In the genomic region with DNA sequence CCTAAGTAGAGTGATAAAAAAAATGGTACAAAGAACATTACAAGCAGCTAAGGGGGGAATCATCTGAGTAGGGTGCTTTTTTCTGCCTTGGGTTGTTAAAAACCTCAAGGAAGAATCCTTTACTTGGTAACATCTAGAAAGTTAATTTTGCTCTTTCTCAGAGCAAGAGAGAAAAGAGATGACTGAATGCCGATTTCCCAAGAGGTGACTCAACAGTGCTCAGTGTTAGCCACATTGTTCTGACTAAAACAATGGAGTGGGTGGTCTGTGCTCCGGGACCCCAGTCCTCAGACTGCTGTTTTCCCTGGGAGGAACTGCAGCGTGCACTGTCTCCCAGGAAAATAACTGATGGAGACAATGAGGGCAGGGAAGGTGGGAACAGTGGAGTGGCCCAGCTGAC, we compare ENCODE assay signal across 20 cellular contexts. TPM values are rescaled to one million over a fixed set of nuclear protein-coding genes. Genes with fewer than 3 reads are reported as not detected.
DNase-seq lines count a peak whose midpoint lies in the region; ATAC-seq, FAIRE-seq and TF ChIP-seq lines count a peak whose summit lies in the region.
"Had no signal": no experiment of that assay in that cellular context is flagged by ENCODE, and none has a peak within 500 bp of the region (broad histone marks: within the 10 kb centered on the region; RNA-seq: fewer than 3 reads in every experiment).

No MANE protein-coding gene starts in this region.

- H3K27ac ChIP-seq in K562 (ENCODE audit: extremely low read depth, low read depth, low read length), result no peak overlapping the region
- H3K27ac ChIP-seq: Peyer's patch had no signal

- H3K4me3 Mint-ChIP-seq in activated CD4-positive, alpha-beta T cell treated with anti-CD3 and anti-CD28 coated beads for 36 hours, result no peak overlapping the region
- H3K4me3 Mint-ChIP-seq in CD14-positive monocyte, result no peak overlapping the region
- H3K4me3 Mint-ChIP-seq: CD4-positive, alpha-beta memory T cell had no signal

- TF ChIP-seq POLR2A in K562 (conservative IDR thresholded peaks at IDR 0.05), result no peak

- peaks cover 26 to 41% of the 10 kb centered on the region in 2 experiments; a peak in 4 of 5 replicates for H3K4me1 ChIP-seq in K562 (replicated peaks in 1 of 2; ENCODE audit: control insufficient read depth in 2 of 2, insufficient read depth in 2 of 2, low read length in 2 of 2)
- H3K4me1 ChIP-seq: BE2C, Peyer's patch had no signal

- no peaks in the 10 kb centered on the region for H3K9me1 ChIP-seq in K562 (ENCODE audit: control insufficient read depth, insufficient read depth, low read length)

- TF ChIP-seq EP300 in K562 (IDR thresholded peaks at IDR 0.05; ENCODE audit: low read length), result no peak

- no peak overlapping the region for H3K4me2 ChIP-seq in K562 (ENCODE audit: insufficient read depth, low read length)

- peak; percentile 50 for ATAC-seq in activated CD4-positive, alpha-beta T cell treated with anti-CD3 and anti-CD28 coated beads for 36 hours
- ATAC-seq in K562, result no peak

- H3K9me3 Mint-ChIP-seq in activated CD4-positive, alpha-beta T cell treated with anti-CD3 and anti-CD28 coated beads for 36 hours (ENCODE audit: low read depth), result no peaks in the 10 kb centered on the region
- peaks cover 0 to 4% (median 0%) of the 10 kb centered on the region in 7 donors for H3K9me3 Mint-ChIP-seq in CD14-positive monocyte

- TF ChIP-seq RAD21 in K562 (CRISPR knock-in tag; conservative IDR thresholded peaks at IDR 0.05 in 1 of 2, IDR thresholded peaks at IDR 0.05 in 1 of 2), result no peak

- H3K27me3 Mint-ChIP-seq in activated CD4-positive, alpha-beta T cell treated with anti-CD3 and anti-CD28 coated beads for 36 hours, result no peaks in the 10 kb centered on the region
- H3K27me3 Mint-ChIP-seq in CD14-positive monocyte (ENCODE audit: low read depth in 3 of 3), result peaks cover 0 to 5% (median 4%) of the 10 kb centered on the region in 3 donors
- H3K27me3 Mint-ChIP-seq: CD4-positive, alpha-beta memory T cell had no signal

- H4K20me1 ChIP-seq in K562 (replicated peaks; ENCODE audit: control insufficient read depth, insufficient read depth, low read length), result no peaks in the 10 kb centered on the region

- no peaks in the 10 kb centered on the region for H3K9me3 ChIP-seq in K562 (replicated peaks; ENCODE audit: control insufficient read depth, insufficient read depth, low read depth, low read length)
- H3K9me3 ChIP-seq: BE2C, Peyer's patch had no signal

- POLR2A ChIA-PET in activated CD4-positive, alpha-beta T cell treated with anti-CD3 and anti-CD28 coated beads for 36 hours (lab: Charles Lee), result interaction anchor here (0.7 to 1.3 kb wide), 2 partner anchors 80 to 87 kb away, joined by 3 to 10 read pairs; no protein-coding TSS in a partner anchor
- POLR2A ChIA-PET in K562 (lab: Yijun Ruan, JAX), result no interaction called here

- DNase-seq in activated CD4-positive, alpha-beta T cell treated with anti-CD3 and anti-CD28 coated beads for 36 hours, result no peak
- no peak for DNase-seq in activated CD4-positive, alpha-beta T cell treated with anti-CD3 and anti-CD28 coated beads, Interleukin-2, amount 50 U/mL, for 4 hours
- DNase-seq in stimulated activated CD4-positive, alpha-beta T cell treated with anti-CD3 and anti-CD28 coated beads, Interleukin-15, amount 100 ng/mL, for 24 hours, result peak; percentile 17
- no peak for DNase-seq in stimulated activated CD4-positive, alpha-beta T cell treated with anti-CD3 and anti-CD28 coated beads, Interleukin-2, amount 100 ng/mL, for 48 hours
- no peak for DNase-seq in K562 (ENCODE audit: extremely low read depth in 1 of 4, low spot score in 3 of 4)
- peak; percentile 50 for DNase-seq in stimulated activated CD8-positive, alpha-beta memory T cell treated with anti-CD3 and anti-CD28 coated beads, Interleukin-4, amount 100 ng/mL, for 48 hours
- no peak for DNase-seq in CD14-positive monocyte (ENCODE audit: low spot score)
- DNase-seq in iPS-NIHi7 (ENCODE audit: extremely low spot score), result no peak
- DNase-seq: 8988T; BE2C; CD4-positive, alpha-beta memory T cell; HCEC 1CT; IMR-90; NCI-H1105; NCI-H1694; NCI-H2107; NCI-H226; NCI-H524 treated with DMSO at 0.1 percent for 48 hours; Peyer's patch had no signal

- H3K36me3 ChIP-seq in K562 (ENCODE audit: control insufficient read depth, insufficient read depth, low read length), result no peaks in the 10 kb centered on the region
- H3K36me3 ChIP-seq: BE2C, Peyer's patch had no signal

- no peak for FAIRE-seq in K562 (lab: Jason Lieb, UNC)

- no peak overlapping the region for H3K4me3 ChIP-seq in K562
- H3K4me3 ChIP-seq: Peyer's patch had no signal

- intact Hi-C loops in activated CD4-positive, alpha-beta T cell treated with anti-CD3 and anti-CD28 coated beads for 36 hours (cut with DNase I, micrococcal nuclease), result no loop called here
- intact Hi-C loops in K562 (cut with micrococcal nuclease), result no loop called here
- intact Hi-C loops in CD14-positive monocyte (cut with micrococcal nuclease), result no loop called here

- no TSS peak for BruUV-seq in K562 (replicated peaks; lab: Mats Ljungman, UMichigan)

- in situ Hi-C loops in K562 (cut with MboI), result no loop called here

- peak overlapping the region in 1 of 2 experiments; percentile 50; a peak in 1 of 4 replicates for H3K9ac ChIP-seq in K562 (ENCODE audit: insufficient read depth in 1 of 2, low read depth in 2 of 2, low read length in 2 of 2)

- CTCF ChIA-PET in activated CD4-positive, alpha-beta T cell treated with anti-CD3 and anti-CD28 coated beads for 36 hours (lab: Charles Lee), result interaction anchor here (0.6 to 1.5 kb wide), 5 partner anchors 42 to 95 kb away, joined by 3 read pairs; a partner anchor contains a TSS
- CTCF ChIA-PET in K562 (lab: Yijun Ruan, JAX; ENCODE audit: low intra/inter-chr PET ratio), result no interaction called here

- H3K27me3 ChIP-seq in K562 (ENCODE audit: control insufficient read depth in 2 of 2, insufficient read depth in 2 of 2, low read length in 2 of 2), result no peaks in the 10 kb centered on the region
- H3K27me3 ChIP-seq: Peyer's patch had no signal

- TF ChIP-seq CTCF in K562 (IDR thresholded peaks at IDR 0.05 in 2 of 3, conservative IDR thresholded peaks at IDR 0.05 in 1 of 3; ENCODE audit: insufficient read depth in 2 of 3, low read depth in 1 of 3, low read length in 3 of 3), result no peak
- no peak for TF ChIP-seq CTCF in CD14-positive monocyte (IDR thresholded peaks at IDR 0.05)

- WGBS in K562 (ENCODE audit: insufficient coverage, low coverage, missing lambda C conversion rate), result 63% methylated on average over 3 of the region's 3 CpGs

- peaks cover 50% of the 10 kb centered on the region for H3K4me1 Mint-ChIP-seq in activated CD4-positive, alpha-beta T cell treated with anti-CD3 and anti-CD28 coated beads for 36 hours
- H3K4me1 Mint-ChIP-seq in CD14-positive monocyte, result no peaks in the 10 kb centered on the region

- H3K36me3 Mint-ChIP-seq in activated CD4-positive, alpha-beta T cell treated with anti-CD3 and anti-CD28 coated beads for 36 hours (ENCODE audit: low read depth), result peaks cover 4% of the 10 kb centered on the region
- H3K36me3 Mint-ChIP-seq in CD14-positive monocyte, result no peaks in the 10 kb centered on the region
- H3K36me3 Mint-ChIP-seq: CD4-positive, alpha-beta memory T cell had no signal

- H3K79me2 ChIP-seq in K562 (ENCODE audit: control insufficient read depth, insufficient read depth, low read length), result no peaks in the 10 kb centered on the region

- H3K27ac Mint-ChIP-seq in activated CD4-positive, alpha-beta T cell treated with anti-CD3 and anti-CD28 coated beads for 36 hours, result peak overlapping the region; percentile 70
- no peak overlapping the region for H3K27ac Mint-ChIP-seq in CD14-positive monocyte

- peak overlapping the region; percentile 69; the same call in 1 of the 2 replicates for H2AFZ ChIP-seq in K562 (ENCODE audit: low read depth, low read length)

TF ChIP-seq in K562, 482 proteins besides CTCF, POLR2A, EP300 and RAD21 (continues in another document):
- TF ChIP-seq GABPA (tag; conservative IDR thresholded peaks at IDR 0.05; ENCODE audit: low read depth) (no peak), HSF4 (CRISPR knock-in tag; IDR thresholded peaks at IDR 0.05; ENCODE audit: borderline replicate concordance) (no peak), CCNT2 (IDR thresholded peaks at IDR 0.05; ENCODE audit: borderline replicate concordance, extremely low read depth, insufficient read length, low read depth, low read length) (no peak), ZNF696 (CRISPR knock-in tag; conservative IDR thresholded peaks at IDR 0.05) (no peak), ZNF699 (CRISPR knock-in tag; IDR thresholded peaks at IDR 0.05; ENCODE audit: insufficient replicate concordance) (no peak), FOXP1 (CRISPR knock-in tag; IDR thresholded peaks at IDR 0.05) (no peak)
- TF ChIP-seq, protein P1, sequence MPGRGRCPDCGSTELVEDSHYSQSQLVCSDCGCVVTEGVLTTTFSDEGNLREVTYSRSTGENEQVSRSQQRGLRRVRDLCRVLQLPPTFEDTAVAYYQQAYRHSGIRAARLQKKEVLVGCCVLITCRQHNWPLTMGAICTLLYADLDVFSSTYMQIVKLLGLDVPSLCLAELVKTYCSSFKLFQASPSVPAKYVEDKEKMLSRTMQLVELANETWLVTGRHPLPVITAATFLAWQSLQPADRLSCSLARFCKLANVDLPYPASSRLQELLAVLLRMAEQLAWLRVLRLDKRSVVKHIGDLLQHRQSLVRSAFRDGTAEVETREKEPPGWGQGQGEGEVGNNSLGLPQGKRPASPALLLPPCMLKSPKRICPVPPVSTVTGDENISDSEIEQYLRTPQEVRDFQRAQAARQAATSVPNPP (IDR thresholded peaks at IDR 0.05; ENCODE audit: borderline replicate concordance, insufficient read depth, insufficient read length), result no peak

RNA-seq across cellular contexts. Expression of a gene that starts 41.1 kb away (rescaled TPM):
- total RNA-seq in activated CD4-positive, alpha-beta T cell treated with anti-CD3 and anti-CD28 coated beads for 36 hours, result 100 to 1,000 TPM; 102 to 120 TPM
- total RNA-seq in K562 (2011; cell fraction: chromatin; rRNA removed; ENCODE audit: low replicate concordance), result 0.49 and 1.2 TPM in 2 replicates
- total RNA-seq in K562 (2011; cell fraction: nucleolus; rRNA removed), result 0.33 and 0.39 TPM in 2 replicates
- 0.88 and 0.92 TPM in 2 replicates for total RNA-seq in K562 (2011; cell fraction: nucleoplasm; rRNA removed)
- 0.23 and 0.49 TPM in 2 replicates for total RNA-seq in K562 (2014; rRNA removed)
- 0.44 and 0.54 TPM in 2 replicates for total RNA-seq in K562 (2014; rRNA removed; fragmentation: Illumina TruSeq; extraction: Trizol)
- 0.26 and 0.33 TPM in 2 replicates for total RNA-seq in K562 (2015; rRNA removed; fragmentation: Illumina TruSeq; extraction: Trizol)
- total RNA-seq in K562 (2021), result 0.31 and 0.51 TPM in 2 replicates
- 0.12 and 0.38 TPM in 2 replicates for polyA plus RNA-seq in K562 (2011; rRNA removed)
- 0.12 and 0.19 TPM in 2 replicates for polyA plus RNA-seq in K562 (2011; cell fraction: cytosol; rRNA removed)
- 0.37 and 0.51 TPM in 2 replicates for polyA plus RNA-seq in K562 (2011; cell fraction: nucleus; rRNA removed)
- polyA plus RNA-seq in K562 (2012), result 0.35 and 1.2 TPM in 2 replicates
- polyA plus RNA-seq in K562 (2014; fragmentation: Illumina TruSeq; extraction: Trizol), result 0.30 and 0.60 TPM in 2 replicates
- polyA plus RNA-seq in K562 (2014; fragmentation: Nextera tagmentation; extraction: Ambion mirVana), result under 1 TPM; 0.14 to 0.17 TPM
- polyA plus RNA-seq in K562 (2014; rRNA removed), result 0.27 and 0.72 TPM in 2 replicates
- 0.21 and 0.24 TPM in 2 replicates for polyA minus RNA-seq in K562 (2011; rRNA and poly(A)+ RNA removed)
- not detected in 2 replicates for polyA minus RNA-seq in K562 (2011; cell fraction: cytosol; rRNA and poly(A)+ RNA removed)
- 0.22 and 0.27 TPM in 2 replicates for polyA minus RNA-seq in K562 (2011; cell fraction: nucleus; rRNA and poly(A)+ RNA removed)
- under 1 TPM; 0.13 to 0.38 TPM for polyA plus RNA-seq in CD14-positive monocyte
- total RNA-seq: LHCN-M2 had no signal

Comparison
In these comparisons a context has a peak if more than half of its experiments do, and no peak if none do; other contexts are left out.
1. DNase-seq: peak in stimulated activated CD4-positive, alpha-beta T cell treated with anti-CD3 and anti-CD28 coated beads, Interleukin-15, amount 100 ng/mL, for 24 hours (single experiment) and stimulated activated CD8-positive, alpha-beta memory T cell treated with anti-CD3 and anti-CD28 coated beads, Interleukin-4, amount 100 ng/mL, for 48 hours (single experiment); none in activated CD4-positive, alpha-beta T cell treated with anti-CD3 and anti-CD28 coated beads for 36 hours (single experiment), activated CD4-positive, alpha-beta T cell treated with anti-CD3 and anti-CD28 coated beads, Interleukin-2, amount 50 U/mL, for 4 hours (0 of 2), stimulated activated CD4-positive, alpha-beta T cell treated with anti-CD3 and anti-CD28 coated beads, Interleukin-2, amount 100 ng/mL, for 48 hours (0 of 2), K562 (0 of 4), CD14-positive monocyte (single experiment) and iPS-NIHi7 (single experiment).
2. RNA of a gene that starts 41.1 kb away (total RNA-seq): 102 to 120 TPM in activated CD4-positive, alpha-beta T cell treated with anti-CD3 and anti-CD28 coated beads for 36 hours; 0.23 to 1.2 TPM in K562; every median in the first group is over 10 times any median in the second.